In genomic region chr15:69749797-69750196, GRCh38 we compare ENCODE assay signal across 1 cellular context.
TF ChIP-seq lines count a peak whose summit lies in the region.

No MANE protein-coding gene starts in this region.

TF ChIP-seq in GM23338, 12 proteins besides CTCF, POLR2A, EP300 and RAD21 (continued from another document):
- TF ChIP-seq ZNF462 (CRISPR knock-in tag; IDR thresholded peaks at IDR 0.05) (no peak), CREB1 (CRISPR knock-in tag; IDR thresholded peaks at IDR 0.05; ENCODE audit: low read depth) (no peak), STAT1 (IDR thresholded peaks at IDR 0.05; ENCODE audit: unreplicated experiment) (no peak)
